Comparison of ENCODE assay signal across 22 cellular contexts in genomic region chr7:79610301-79610700, GRCh38.
A peak's percentile ranks its signal among the peaks of the same experiment; 100 is the strongest.
DNase-seq lines count a peak whose midpoint lies in the region; ATAC-seq and TF ChIP-seq lines count a peak whose summit lies in the region.
"Had no signal": no experiment of that assay in that cellular context is flagged by ENCODE, and none has a peak within 500 bp of the region (broad histone marks: within the 10 kb centered on the region; RNA-seq: fewer than 3 reads in every experiment).

No MANE protein-coding gene starts in this region.

- H3K27me3 Mint-ChIP-seq in activated naive CD8-positive, alpha-beta T cell treated with anti-CD3 and anti-CD28 coated beads for 36 hours = peaks cover 3% of the 10 kb centered on the region
- H3K27me3 Mint-ChIP-seq: stimulated activated naive CD8-positive, alpha-beta T cell treated with anti-CD3 and anti-CD28 coated beads, Interleukin-15, amount 100 ng/mL, for 72 hours had no signal

- no peaks in the 10 kb centered on the region for H3K79me2 ChIP-seq in GM23248 (ENCODE audit: insufficient read depth)

- H3K27ac ChIP-seq in GM23248 (no peak overlapping the region), mesodermal cell (ENCODE audit: low read depth, low read length, severe bottlenecking) (peak overlapping the region; percentile 47)
- H3K27ac ChIP-seq: PC-9, vagina had no signal

- H2AFZ ChIP-seq in GM23248 = peak overlapping the region; percentile 45
- H2AFZ ChIP-seq: PC-9 had no signal

- no peaks in the 10 kb centered on the region for H3K9me3 Mint-ChIP-seq in activated naive CD8-positive, alpha-beta T cell treated with anti-CD3 and anti-CD28 coated beads for 36 hours
- H3K9me3 Mint-ChIP-seq: stimulated activated naive CD8-positive, alpha-beta T cell treated with anti-CD3 and anti-CD28 coated beads, Interleukin-15, amount 100 ng/mL, for 72 hours had no signal

- in situ Hi-C loops in GM23248 (cut with MboI) = no loop called here

- no peaks in the 10 kb centered on the region for H3K36me3 ChIP-seq in GM23248 (ENCODE audit: low read depth)
- no peaks in the 10 kb centered on the region for H3K36me3 ChIP-seq in mesodermal cell (ENCODE audit: control insufficient read depth, insufficient read depth, low read length)
- H3K36me3 ChIP-seq: vagina had no signal

- WGBS in GM23248 (ENCODE audit: low coverage in 1 of 2, low lambda C conversion rate in 2 of 2, missing lambda C conversion rate in 2 of 2), 2 experiments = 33% methylated on average over 1 of the region's 1 CpG
- 100% methylated on average over 1 of the region's 1 CpG for WGBS in mesodermal cell (ENCODE audit: insufficient coverage in 2 of 2), 2 experiments

- no peaks in the 10 kb centered on the region for H3K36me3 Mint-ChIP-seq in activated naive CD8-positive, alpha-beta T cell treated with anti-CD3 and anti-CD28 coated beads for 36 hours

- no peaks in the 10 kb centered on the region for H4K20me1 ChIP-seq in GM23248 (ENCODE audit: insufficient read depth)

- no peak overlapping the region for H3K9ac ChIP-seq in GM23248

- H3F3A ChIP-seq in GM23248 (ENCODE audit: insufficient read depth) = no peaks in the 10 kb centered on the region

- H3K27me3 ChIP-seq in GM23248 (replicated peaks; ENCODE audit: insufficient read depth) = no peaks in the 10 kb centered on the region
- H3K27me3 ChIP-seq: vagina had no signal

- H3K4me3 Mint-ChIP-seq in activated naive CD8-positive, alpha-beta T cell treated with anti-CD3 and anti-CD28 coated beads for 36 hours = no peak overlapping the region
- H3K4me3 Mint-ChIP-seq: stimulated activated naive CD8-positive, alpha-beta T cell treated with anti-CD3 and anti-CD28 coated beads, Interleukin-15, amount 100 ng/mL, for 72 hours had no signal

- no peak for TF ChIP-seq CTCF in AG09309 (IDR thresholded peaks at IDR 0.05; ENCODE audit: control insufficient read depth, insufficient read depth, low read depth, low read length, missing control alignments)

- H3K4me2 ChIP-seq in GM23248 (ENCODE audit: unreplicated experiment) = no peak overlapping the region
- H3K4me2 ChIP-seq: PC-9 had no signal

- peak; percentile 8 for DNase-seq in AG09309 (ENCODE audit: low read depth)
- DNase-seq in GM23248 = peak; percentile 17
- peak; percentile 73 for DNase-seq in astrocyte of the hippocampus (ENCODE audit: low read depth, low spot score)
- no peak for DNase-seq in SW480 (ENCODE audit: low spot score)
- DNase-seq in activated naive CD8-positive, alpha-beta T cell treated with anti-CD3 and anti-CD28 coated beads for 36 hours = no peak
- DNase-seq: ACHN; activated CD4-positive, alpha-beta T cell treated with anti-CD3 and anti-CD28 coated beads for 48 hours; activated CD8-positive, alpha-beta memory T cell treated with anti-CD3 and anti-CD28 coated beads, Interleukin-2, amount 50 U/mL, for 4 hours; activated naive CD4-positive, alpha-beta T cell treated with Interleukin-2 at 50 U/mL for 16 hours; GDM1; Karpas-422; midbrain; NCI-H2171 treated with DMSO at 0.1 percent for 48 hours; nucleus accumbens; PC-9; right cardiac atrium; stimulated activated naive CD8-positive, alpha-beta T cell treated with anti-CD3 and anti-CD28 coated beads, Interleukin-15, amount 100 ng/mL, for 72 hours had no signal

- H3K4me1 ChIP-seq in GM23248 (ENCODE audit: insufficient read depth) (peaks cover 3% of the 10 kb centered on the region; the same call in 1 of the 2 replicates), mesodermal cell (ENCODE audit: control insufficient read depth, insufficient read depth, low read length, poor library complexity, severe bottlenecking) (peaks cover 5% of the 10 kb centered on the region)
- H3K4me1 ChIP-seq: vagina had no signal

- H3K9me3 ChIP-seq in GM23248 (ENCODE audit: low read depth) (no peaks in the 10 kb centered on the region), mesodermal cell (ENCODE audit: control insufficient read depth, low read length) (no peaks in the 10 kb centered on the region)
- H3K9me3 ChIP-seq: vagina had no signal

- H3K4me3 ChIP-seq in AG09309 (ENCODE audit: control insufficient read depth, low read depth, low read length) = no peak overlapping the region
- H3K4me3 ChIP-seq in GM23248 = no peak overlapping the region
- no peak overlapping the region for H3K4me3 ChIP-seq in mesodermal cell (ENCODE audit: extremely low read depth, insufficient read depth, low read length, poor library complexity, severe bottlenecking)
- H3K4me3 ChIP-seq: PC-9, vagina had no signal

- no peaks in the 10 kb centered on the region for H3K4me1 Mint-ChIP-seq in activated naive CD8-positive, alpha-beta T cell treated with anti-CD3 and anti-CD28 coated beads for 36 hours
- H3K4me1 Mint-ChIP-seq: stimulated activated naive CD8-positive, alpha-beta T cell treated with anti-CD3 and anti-CD28 coated beads, Interleukin-15, amount 100 ng/mL, for 72 hours had no signal

- H3K27ac Mint-ChIP-seq in activated naive CD8-positive, alpha-beta T cell treated with anti-CD3 and anti-CD28 coated beads for 36 hours = no peak overlapping the region
- H3K27ac Mint-ChIP-seq: stimulated activated naive CD8-positive, alpha-beta T cell treated with anti-CD3 and anti-CD28 coated beads, Interleukin-15, amount 100 ng/mL, for 72 hours had no signal

- H3K9me2 ChIP-seq in GM23248 (ENCODE audit: insufficient read depth) = no peaks in the 10 kb centered on the region

- no peak for ATAC-seq in HG02973 (IDR thresholded peaks at IDR 0.05; ENCODE audit: unreplicated experiment)
- ATAC-seq in GM21737 (IDR thresholded peaks at IDR 0.05; ENCODE audit: unreplicated experiment) = no peak
- ATAC-seq: esophagus mucosa; stimulated activated naive CD8-positive, alpha-beta T cell treated with anti-CD3 and anti-CD28 coated beads, Interleukin-15, amount 100 ng/mL, for 72 hours had no signal

Comparison
In these comparisons a context has a peak if more than half of its experiments do, and no peak if none do; other contexts are left out.
1. DNase-seq: peak in AG09309 (single experiment), GM23248 (single experiment) and astrocyte of the hippocampus (single experiment); none in SW480 (single experiment) and activated naive CD8-positive, alpha-beta T cell treated with anti-CD3 and anti-CD28 coated beads for 36 hours (single experiment).